In genomic region chr7:88344956-88345832, GRCh38 we compare ENCODE assay signal across 9 cellular contexts. TPM values are rescaled to one million over a fixed set of nuclear protein-coding genes. Genes with fewer than 3 reads are reported as not detected.
DNase-seq lines count a peak whose midpoint lies in the region; ATAC-seq and TF ChIP-seq lines count a peak whose summit lies in the region.
"Had no signal": no experiment of that assay in that cellular context is flagged by ENCODE, and none has a peak within 500 bp of the region (broad histone marks: within the 10 kb centered on the region; RNA-seq: fewer than 3 reads in every experiment).

No MANE protein-coding gene starts in this region.

- no peaks in the 10 kb centered on the region for H3K9me2 ChIP-seq in Loucy (replicated peaks; ENCODE audit: low read depth, low read length)

- no peaks in the 10 kb centered on the region for H3F3A ChIP-seq in Loucy (ENCODE audit: low read depth)

- H3K27me3 ChIP-seq in ACC112 (ENCODE audit: insufficient read depth, low read length) (no peaks in the 10 kb centered on the region), Loucy (ENCODE audit: insufficient read depth, low read length, poor library complexity, severe bottlenecking) (no peaks in the 10 kb centered on the region), adrenal gland (no peaks in the 10 kb centered on the region)

- H4K20me1 ChIP-seq in Loucy (ENCODE audit: insufficient read depth, low read length, poor library complexity, severe bottlenecking) = no peaks in the 10 kb centered on the region

- H3K9me3 Mint-ChIP-seq in stimulated activated naive CD8-positive, alpha-beta T cell treated with anti-CD3 and anti-CD28 coated beads, Interleukin-15, amount 100 ng/mL, for 72 hours = no peaks in the 10 kb centered on the region
- H3K9me3 Mint-ChIP-seq: activated naive CD8-positive, alpha-beta T cell treated with anti-CD3 and anti-CD28 coated beads, Interleukin-2, amount 10 ng/mL, durations not matched to agents 7 days and 5 days had no signal

- H3K4me2 ChIP-seq in Loucy (ENCODE audit: low read depth, low read length, poor library complexity, severe bottlenecking) = no peak overlapping the region

- H3K4me1 ChIP-seq in ACC112 (ENCODE audit: control insufficient read depth, insufficient read depth, low read length, unreplicated experiment) = peaks cover 8% of the 10 kb centered on the region
- H3K4me1 ChIP-seq in Loucy (ENCODE audit: insufficient read depth, low read length, poor library complexity, severe bottlenecking) = no peaks in the 10 kb centered on the region
- peaks cover 0 to 9% of the 10 kb centered on the region in 2 donors for H3K4me1 ChIP-seq in adrenal gland (replicated peaks in 1 of 2)

- 15 to 17% (median 17%) methylated on average over 15 of the region's 15 CpGs for WGBS in adrenal gland, 4 donors

- H2AFZ ChIP-seq in ACC112 (ENCODE audit: low read length, unreplicated experiment) = peak overlapping the region; percentile 56
- H2AFZ ChIP-seq in Loucy (ENCODE audit: low read length) = no peak overlapping the region

- H3K4me3 ChIP-seq in ACC112 (ENCODE audit: low read depth, low read length) = 0 out of 2 replicates have a peak overlapping the region, but pooled peaks have one; percentile 11
- H3K4me3 ChIP-seq in Loucy (ENCODE audit: low read length, poor library complexity, severe bottlenecking) = no peak overlapping the region
- peak overlapping the region in 1 of 4 donors; percentile 9 for H3K4me3 ChIP-seq in adrenal gland

- H3K27me3 Mint-ChIP-seq in stimulated activated naive CD8-positive, alpha-beta T cell treated with anti-CD3 and anti-CD28 coated beads, Interleukin-15, amount 100 ng/mL, for 72 hours = peaks cover 10% of the 10 kb centered on the region

- no peak for TF ChIP-seq POLR2A in adrenal gland (IDR thresholded peaks at IDR 0.05)

- H3K79me2 ChIP-seq in ACC112 (ENCODE audit: control insufficient read depth, insufficient read depth, low read length, unreplicated experiment) (no peaks in the 10 kb centered on the region), Loucy (ENCODE audit: insufficient read depth, low read length) (no peaks in the 10 kb centered on the region)

- TF ChIP-seq CTCF in Loucy (conservative IDR thresholded peaks at IDR 0.05; ENCODE audit: low read length) (peak; percentile 42), adrenal gland (IDR thresholded peaks at IDR 0.05) (peak; percentile 21 to 61 (median 48))

- intact Hi-C loops in adrenal gland (cut with DNase I) = no loop called here

- H3K4me1 Mint-ChIP-seq in stimulated activated naive CD8-positive, alpha-beta T cell treated with anti-CD3 and anti-CD28 coated beads, Interleukin-15, amount 100 ng/mL, for 72 hours = no peaks in the 10 kb centered on the region
- H3K4me1 Mint-ChIP-seq: activated naive CD8-positive, alpha-beta T cell treated with anti-CD3 and anti-CD28 coated beads, Interleukin-2, amount 10 ng/mL, durations not matched to agents 7 days and 5 days had no signal

- H3K4me3 Mint-ChIP-seq in stimulated activated naive CD8-positive, alpha-beta T cell treated with anti-CD3 and anti-CD28 coated beads, Interleukin-15, amount 100 ng/mL, for 72 hours = no peak overlapping the region
- H3K4me3 Mint-ChIP-seq: activated naive CD8-positive, alpha-beta T cell treated with anti-CD3 and anti-CD28 coated beads, Interleukin-2, amount 10 ng/mL, durations not matched to agents 7 days and 5 days had no signal

- H3K36me3 ChIP-seq in ACC112 (ENCODE audit: insufficient read depth, low read length) (no peaks in the 10 kb centered on the region), Loucy (ENCODE audit: insufficient read depth, low read length) (no peaks in the 10 kb centered on the region), adrenal gland (replicated peaks in 1 of 2) (no peaks in the 10 kb centered on the region)

- DNase-seq in adrenal gland (peak; percentile 45 to 75 (median 65)), iPS-NIHi7 (ENCODE audit: extremely low spot score) (peak; percentile 68), OCI-M2 (lab: John Stamatoyannopoulos, UW; ENCODE audit: unreplicated experiment) (no peak)
- DNase-seq in stimulated activated naive CD8-positive, alpha-beta T cell treated with anti-CD3 and anti-CD28 coated beads, Interleukin-15, amount 100 ng/mL, for 72 hours = no peak
- DNase-seq: activated naive CD8-positive, alpha-beta T cell treated with anti-CD3 and anti-CD28 coated beads, Interleukin-2, amount 10 ng/mL, durations not matched to agents 7 days and 5 days had no signal

- H3K27ac ChIP-seq in ACC112 (ENCODE audit: low read depth, low read length) (no peak overlapping the region), adrenal gland (no peak overlapping the region)

- no peak overlapping the region for H3K27ac Mint-ChIP-seq in stimulated activated naive CD8-positive, alpha-beta T cell treated with anti-CD3 and anti-CD28 coated beads, Interleukin-15, amount 100 ng/mL, for 72 hours
- H3K27ac Mint-ChIP-seq: activated naive CD8-positive, alpha-beta T cell treated with anti-CD3 and anti-CD28 coated beads, Interleukin-2, amount 10 ng/mL, durations not matched to agents 7 days and 5 days had no signal

- ATAC-seq in GM18511 (IDR thresholded peaks at IDR 0.05; ENCODE audit: unreplicated experiment) (peak; percentile 67), GM19324 (IDR thresholded peaks at IDR 0.05; ENCODE audit: low FRiP score, unreplicated experiment) (no peak)
- ATAC-seq in stimulated activated naive CD8-positive, alpha-beta T cell treated with anti-CD3 and anti-CD28 coated beads, Interleukin-15, amount 100 ng/mL, for 72 hours = peak; percentile 60

- H3K9me3 ChIP-seq in Loucy (ENCODE audit: insufficient read depth, low read depth, low read length) = no peaks in the 10 kb centered on the region
- no peaks in the 10 kb centered on the region for H3K9me3 ChIP-seq in adrenal gland (replicated peaks in 1 of 3)

- no peak overlapping the region for H3K9ac ChIP-seq in Loucy (ENCODE audit: low read depth, low read length, poor library complexity, severe bottlenecking)

RNA-seq across cellular contexts. Expression of gene STEAP4, which starts 38.5 kb away (rescaled TPM):
- 100 to 1,000 TPM in 7 of 8 donors, 10 to 100 TPM in 1; 53.6 to 338 (median 261) TPM for total RNA-seq in adrenal gland
- polyA plus RNA-seq in adrenal gland = 100 to 1,000 TPM in 1 of 3 donors, 10 to 100 TPM in 2; 18.0 to 200 (median 30.0) TPM
- total RNA-seq: activated naive CD8-positive, alpha-beta T cell treated with anti-CD3 and anti-CD28 coated beads, Interleukin-2, amount 10 ng/mL, durations not matched to agents 7 days and 5 days had no signal

Comparison
In these comparisons a context has a peak if more than half of its experiments do, and no peak if none do; other contexts are left out.
1. DNase-seq: peak in adrenal gland (7 of 7) and iPS-NIHi7 (single experiment); none in stimulated activated naive CD8-positive, alpha-beta T cell treated with anti-CD3 and anti-CD28 coated beads, Interleukin-15, amount 100 ng/mL, for 72 hours (0 of 2) and OCI-M2 (single experiment).